Comparison of ENCODE assay signal across 7 cellular contexts in the genomic region with DNA sequence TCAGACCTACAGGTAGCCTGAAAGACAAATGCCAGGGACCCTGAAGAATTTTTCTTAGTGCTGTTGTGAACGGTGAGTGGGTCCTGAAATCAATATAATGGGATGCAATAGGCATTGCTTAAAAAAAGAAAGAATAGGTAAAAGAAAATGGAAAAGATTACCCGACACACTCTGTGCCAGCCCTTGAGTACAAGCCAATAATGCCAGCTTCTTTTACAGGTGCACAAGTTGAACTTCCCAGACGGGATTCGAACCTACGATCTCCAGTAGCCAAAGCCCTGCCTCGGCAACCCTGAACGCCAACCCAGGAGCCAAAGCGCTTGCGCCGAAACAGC. TPM values are rescaled to one million over a fixed set of nuclear protein-coding genes. Genes with fewer than 3 reads are reported as not detected.
DNase-seq lines count a peak whose midpoint lies in the region; ATAC-seq and TF ChIP-seq lines count a peak whose summit lies in the region.

No MANE protein-coding gene starts in this region.

- TF ChIP-seq CTCF in VCaP (conservative IDR thresholded peaks at IDR 0.05) = no peak
- no peak for TF ChIP-seq CTCF in fibroblast of villous mesenchyme (IDR thresholded peaks at IDR 0.05; ENCODE audit: insufficient read depth, low read depth, low read length)

- no peaks in the 10 kb centered on the region for H3K36me3 ChIP-seq in HAP-1 (replicated peaks)
- H3K36me3 ChIP-seq in skeletal muscle tissue (ENCODE audit: control insufficient read depth in 3 of 3, insufficient read depth in 3 of 3, low read length in 3 of 3) = no peaks in the 10 kb centered on the region

- no peak overlapping the region for H3K9ac ChIP-seq in skeletal muscle tissue (ENCODE audit: low read depth in 1 of 3, low read length in 3 of 3)

- H3K4me3 ChIP-seq in HAP-1 (peak overlapping the region; percentile 58), fibroblast of villous mesenchyme (ENCODE audit: low read depth, low read length) (peak overlapping the region; percentile 49), skeletal muscle tissue (ENCODE audit: low read length in 3 of 3) (peak overlapping the region; percentile 45 to 74 (median 63))

- H3K27ac ChIP-seq in VCaP = peak overlapping the region; percentile 69; the same call in 1 of the 2 replicates
- H3K27ac ChIP-seq in skeletal muscle tissue (ENCODE audit: low read depth, low read length) = peak overlapping the region; percentile 84

- no peaks in the 10 kb centered on the region for H3K9me3 ChIP-seq in HAP-1
- no peaks in the 10 kb centered on the region for H3K9me3 ChIP-seq in skeletal muscle tissue (ENCODE audit: control insufficient read depth in 3 of 3, low read length in 3 of 3)

- peaks cover 7% of the 10 kb centered on the region for H3K4me1 ChIP-seq in HAP-1
- peaks cover 0 to 14% (median 4%) of the 10 kb centered on the region in 3 donors for H3K4me1 ChIP-seq in skeletal muscle tissue (ENCODE audit: control insufficient read depth in 3 of 3, insufficient read depth in 3 of 3, low read length in 3 of 3)

- ATAC-seq in GM19328 (IDR thresholded peaks at IDR 0.05; ENCODE audit: unreplicated experiment) (no peak), HG02840 (IDR thresholded peaks at IDR 0.05; ENCODE audit: low FRiP score, unreplicated experiment) (no peak)

- in situ Hi-C loops in HAP-1 (cut with MboI; ENCODE audit: low sequenced_read_pairs) = no loop called here

- H3K27me3 ChIP-seq in HAP-1 (ENCODE audit: low read depth) (no peaks in the 10 kb centered on the region), skeletal muscle tissue (ENCODE audit: control insufficient read depth in 3 of 3, insufficient read depth in 3 of 3, low read length in 3 of 3) (no peaks in the 10 kb centered on the region)

- DNase-seq in HAP-1 (ENCODE audit: low spot score in 2 of 2) = no peak
- DNase-seq in fibroblast of villous mesenchyme (ENCODE audit: low read depth) = no peak
- no peak for DNase-seq in NCI-H2227 (lab: John Stamatoyannopoulos, UW; ENCODE audit: unreplicated experiment)

RNA-seq across cellular contexts. Expression of gene GLOD5, which starts 24.7 kb away (rescaled TPM):
- total RNA-seq in fibroblast of villous mesenchyme (not detected in 2 replicates), skeletal muscle tissue (not detected)

RNA-seq across cellular contexts. Expression of gene SUV39H1, which starts 40.3 kb away (rescaled TPM):
- total RNA-seq in fibroblast of villous mesenchyme (4.8 and 5.6 TPM in 2 replicates), skeletal muscle tissue (2.6 TPM)

RNA-seq across cellular contexts. Expression of gene GATA1, which starts 49.5 kb away (rescaled TPM):
- not detected in 2 replicates for total RNA-seq in fibroblast of villous mesenchyme
- total RNA-seq in skeletal muscle tissue = 1.6 TPM

RNA-seq across cellular contexts. Expression of gene WAS, which starts 53.2 kb away (rescaled TPM):
- total RNA-seq in fibroblast of villous mesenchyme (under 0.01 TPM in 1 of 2 replicates, not detected in the other), skeletal muscle tissue (1.0 TPM)
